In the genomic region with DNA sequence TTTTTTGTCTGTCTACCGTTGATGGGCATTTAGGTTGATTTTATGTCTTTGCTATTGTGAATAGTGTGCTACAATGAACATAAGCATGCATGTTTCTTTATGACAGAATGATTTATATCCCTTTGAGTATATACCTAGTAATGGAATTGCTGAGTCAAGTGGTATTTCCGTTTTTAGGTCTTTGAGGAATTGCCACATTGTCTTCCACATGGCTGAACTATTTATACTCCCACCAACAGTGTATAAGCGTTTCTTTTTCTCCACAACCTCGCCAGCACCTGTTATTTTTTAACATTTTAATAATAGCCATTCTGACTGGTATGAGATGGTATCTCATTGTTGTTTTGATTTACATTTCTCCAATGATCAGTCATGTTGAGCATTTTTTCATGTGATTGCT, we compare ENCODE assay signal across 16 cellular contexts.
A peak's percentile ranks its signal among the peaks of the same experiment; 100 is the strongest.
DNase-seq lines count a peak whose midpoint lies in the region; ATAC-seq and TF ChIP-seq lines count a peak whose summit lies in the region.
"Had no signal": no experiment of that assay in that cellular context is flagged by ENCODE, and none has a peak within 500 bp of the region (broad histone marks: within the 10 kb centered on the region; RNA-seq: fewer than 3 reads in every experiment).

No MANE protein-coding gene starts in this region.

- H3K27me3 Mint-ChIP-seq in neural progenitor cell (ENCODE audit: insufficient read depth, low read depth) (peaks cover 3% of the 10 kb centered on the region), nephron progenitor cell (ENCODE audit: low read depth, poor library complexity) (peaks cover 7% of the 10 kb centered on the region)
- H3K27me3 Mint-ChIP-seq: activated naive CD8-positive, alpha-beta T cell had no signal

- H3K4me1 ChIP-seq in GM23248 (ENCODE audit: insufficient read depth) = peaks cover 32% of the 10 kb centered on the region
- H3K4me1 ChIP-seq in PC-3 (ENCODE audit: insufficient read depth, low read length) = peaks cover 20% of the 10 kb centered on the region
- H3K4me1 ChIP-seq in osteoblast (ENCODE audit: insufficient read depth, low read length) = peaks cover 30% of the 10 kb centered on the region
- H3K4me1 ChIP-seq in neural progenitor cell = no peaks in the 10 kb centered on the region

- H3K4me3 ChIP-seq in GM23248 (no peak overlapping the region), PC-3 (ENCODE audit: low read length) (no peak overlapping the region), osteoblast (ENCODE audit: insufficient read depth, low read length) (no peak overlapping the region), neural progenitor cell (no peak overlapping the region)
- H3K4me3 ChIP-seq: sigmoid colon had no signal

- peak overlapping the region; percentile 14 for H3K4me2 ChIP-seq in GM23248 (ENCODE audit: unreplicated experiment)
- H3K4me2 ChIP-seq in PC-3 (ENCODE audit: low read length) = peak overlapping the region; percentile 26; the same call in 1 of the 2 replicates
- no peak overlapping the region for H3K4me2 ChIP-seq in osteoblast (ENCODE audit: insufficient read depth, low read length)
- no peak overlapping the region for H3K4me2 ChIP-seq in neural progenitor cell

- H3K9me3 ChIP-seq in GM23248 (ENCODE audit: low read depth) (no peaks in the 10 kb centered on the region), PC-3 (ENCODE audit: low read length) (peaks cover 24% of the 10 kb centered on the region; the same call in 1 of the 2 replicates), osteoblast (ENCODE audit: low read depth, low read length) (peaks cover 3% of the 10 kb centered on the region), neural progenitor cell (ENCODE audit: low read depth) (peaks cover 5% of the 10 kb centered on the region)

- H3K27me3 ChIP-seq in GM23248 (replicated peaks; ENCODE audit: insufficient read depth) (no peaks in the 10 kb centered on the region), PC-3 (ENCODE audit: low read length) (no peaks in the 10 kb centered on the region), osteoblast (ENCODE audit: insufficient read depth, low read length) (no peaks in the 10 kb centered on the region), neural progenitor cell (no peaks in the 10 kb centered on the region)
- H3K27me3 ChIP-seq: sigmoid colon had no signal

- H4K20me1 ChIP-seq in GM23248 (ENCODE audit: insufficient read depth) (no peaks in the 10 kb centered on the region), PC-3 (ENCODE audit: low read length) (no peaks in the 10 kb centered on the region), osteoblast (ENCODE audit: insufficient read depth, low read length) (no peaks in the 10 kb centered on the region), neural progenitor cell (ENCODE audit: low read depth) (no peaks in the 10 kb centered on the region)

- H3K36me3 ChIP-seq in GM23248 (ENCODE audit: low read depth) (no peaks in the 10 kb centered on the region), PC-3 (ENCODE audit: low read depth, low read length) (peaks cover 5% of the 10 kb centered on the region; the same call in 1 of the 2 replicates), osteoblast (ENCODE audit: insufficient read depth, low read length) (no peaks in the 10 kb centered on the region), neural progenitor cell (no peaks in the 10 kb centered on the region)
- H3K36me3 ChIP-seq: sigmoid colon had no signal

- CTCF ChIA-PET in PC-3 (lab: Charles Lee) = no interaction called here

- H3K36me3 Mint-ChIP-seq in neural progenitor cell (no peaks in the 10 kb centered on the region), nephron progenitor cell (ENCODE audit: low read depth) (peaks cover 6% of the 10 kb centered on the region)

- H3F3A ChIP-seq in GM23248 (ENCODE audit: insufficient read depth) = peaks cover 13% of the 10 kb centered on the region
- H3F3A ChIP-seq in PC-3 (ENCODE audit: low read length, unreplicated experiment) = no peaks in the 10 kb centered on the region
- no peaks in the 10 kb centered on the region for H3F3A ChIP-seq in neural progenitor cell (ENCODE audit: low read depth)

- DNase-seq in GM23248 (peak; percentile 47), PC-3 (peak; percentile 67), dermis blood vessel endothelial cell (peak; percentile 95), osteoblast (ENCODE audit: insufficient read length, low spot score, missing footprints) (no peak), neural progenitor cell (ENCODE audit: low spot score) (no peak), NCI-H1092 treated with DMSO at 0.1 percent for 48 hours (lab: John Stamatoyannopoulos, UW) (no peak), nephron progenitor cell (no peak)
- DNase-seq: activated CD4-positive, alpha-beta memory T cell treated with anti-CD3 and anti-CD28 coated beads, Interleukin-2, amount 10 ng/mL, durations not matched to agents 7 days and 5 days; activated T-cell treated with anti-CD3 and anti-CD28 coated beads, Interleukin-2, amount 50 U/mL, for 48 hours; head of caudate nucleus; NCI-H187 treated with DMSO at 0.1 percent for 48 hours; NCI-H526 treated with DMSO at 0.1 percent for 48 hours; sigmoid colon had no signal

- no peak overlapping the region for H3K27ac ChIP-seq in GM23248
- no peak overlapping the region; the same call in 1 of the 2 replicates for H3K27ac ChIP-seq in PC-3 (ENCODE audit: low read length)
- peak overlapping the region; percentile 2 for H3K27ac ChIP-seq in osteoblast (ENCODE audit: low read depth, low read length)
- H3K27ac ChIP-seq in neural progenitor cell = no peak overlapping the region
- H3K27ac ChIP-seq: VCaP had no signal

- H3K9me3 Mint-ChIP-seq in neural progenitor cell (peaks cover 19% of the 10 kb centered on the region), nephron progenitor cell (peaks cover 36% of the 10 kb centered on the region)

- H3K4me1 Mint-ChIP-seq in neural progenitor cell (no peaks in the 10 kb centered on the region), nephron progenitor cell (no peaks in the 10 kb centered on the region)
- H3K4me1 Mint-ChIP-seq: activated CD4-positive, alpha-beta memory T cell treated with anti-CD3 and anti-CD28 coated beads, Interleukin-2, amount 10 ng/mL, durations not matched to agents 7 days and 5 days had no signal

- no peak overlapping the region for H3K9ac ChIP-seq in GM23248
- H3K9ac ChIP-seq in PC-3 (ENCODE audit: low read length) = no peak overlapping the region
- H3K9ac ChIP-seq in neural progenitor cell = no peak overlapping the region

- intact Hi-C loops in PC-3 (cut with micrococcal nuclease) = no loop called here

- no peaks in the 10 kb centered on the region for H3K9me2 ChIP-seq in GM23248 (ENCODE audit: insufficient read depth)
- no peaks in the 10 kb centered on the region for H3K9me2 ChIP-seq in PC-3 (replicated peaks; ENCODE audit: low read length)

- no peak overlapping the region for H2AFZ ChIP-seq in GM23248
- H2AFZ ChIP-seq in PC-3 (ENCODE audit: low read length) = no peak overlapping the region
- no peak overlapping the region for H2AFZ ChIP-seq in osteoblast (ENCODE audit: low read length)
- H2AFZ ChIP-seq in neural progenitor cell (replicated peaks) = no peak overlapping the region

- in situ Hi-C loops in GM23248 (cut with MboI) = no loop called here

- TF ChIP-seq CTCF in PC-3 (conservative IDR thresholded peaks at IDR 0.05; ENCODE audit: low read depth, low read length) (no peak), osteoblast (IDR thresholded peaks at IDR 0.05; ENCODE audit: extremely low read depth, low read depth, low read length) (no peak), neural progenitor cell (IDR thresholded peaks at IDR 0.05) (no peak), nephron progenitor cell (IDR thresholded peaks at IDR 0.05) (no peak)

- H3K79me2 ChIP-seq in GM23248 (ENCODE audit: insufficient read depth) (no peaks in the 10 kb centered on the region), PC-3 (ENCODE audit: low read length) (no peaks in the 10 kb centered on the region), osteoblast (ENCODE audit: insufficient read depth, low read length) (no peaks in the 10 kb centered on the region), neural progenitor cell (ENCODE audit: low read depth) (no peaks in the 10 kb centered on the region)

- H3K27ac Mint-ChIP-seq in neural progenitor cell (no peak overlapping the region), nephron progenitor cell (no peak overlapping the region)
- H3K27ac Mint-ChIP-seq: activated CD4-positive, alpha-beta memory T cell treated with anti-CD3 and anti-CD28 coated beads, Interleukin-2, amount 10 ng/mL, durations not matched to agents 7 days and 5 days; activated naive CD8-positive, alpha-beta T cell had no signal

- POLR2A ChIA-PET in PC-3 (lab: Charles Lee; ENCODE audit: unreplicated experiment) = no interaction called here

- 52% methylated on average over 4 of the region's 4 CpGs for WGBS in GM23248 (ENCODE audit: low coverage in 1 of 2, low lambda C conversion rate in 2 of 2, missing lambda C conversion rate in 2 of 2), 2 experiments

- ATAC-seq in PC-3 = no peak; the same call in 1 of the 2 replicates
- no peak for ATAC-seq in GM18519 (IDR thresholded peaks at IDR 0.05; ENCODE audit: low FRiP score, unreplicated experiment)

- BruUV-seq in PC-3 (replicated peaks; lab: Mats Ljungman, UMichigan) = no TSS peak

- H3K4me3 Mint-ChIP-seq in neural progenitor cell (no peak overlapping the region), nephron progenitor cell (no peak overlapping the region)
- H3K4me3 Mint-ChIP-seq: activated CD4-positive, alpha-beta memory T cell treated with anti-CD3 and anti-CD28 coated beads, Interleukin-2, amount 10 ng/mL, durations not matched to agents 7 days and 5 days; activated naive CD8-positive, alpha-beta T cell had no signal

Comparison
In these comparisons a context has a peak if more than half of its experiments do, and no peak if none do; other contexts are left out.
1. DNase-seq: peak in GM23248 (single experiment), PC-3 (single experiment) and dermis blood vessel endothelial cell (single experiment); none in osteoblast (single experiment), neural progenitor cell (single experiment), NCI-H1092 treated with DMSO at 0.1 percent for 48 hours (single experiment) and nephron progenitor cell (single experiment).
2. H3K4me2 ChIP-seq: peak in GM23248 (single experiment) and PC-3 (single experiment); none in osteoblast (single experiment) and neural progenitor cell (single experiment).